16 cellular contexts compared by ENCODE assay signal in genomic region chr11:11500744-11501487, GRCh38.
DNase-seq lines count a peak whose midpoint lies in the region; ATAC-seq and TF ChIP-seq lines count a peak whose summit lies in the region.
"Had no signal": no experiment of that assay in that cellular context is flagged by ENCODE, and none has a peak within 500 bp of the region (broad histone marks: within the 10 kb centered on the region; RNA-seq: fewer than 3 reads in every experiment).

No MANE protein-coding gene starts in this region.

- peaks cover 1% of the 10 kb centered on the region; the same call in 1 of the 2 replicates for H3K27me3 Mint-ChIP-seq in H9 (ENCODE audit: low read depth)
- peaks cover 15% of the 10 kb centered on the region for H3K27me3 Mint-ChIP-seq in nephron (ENCODE audit: low read depth)

- H3K79me2 ChIP-seq in H9 (ENCODE audit: insufficient read depth, low read length) = no peaks in the 10 kb centered on the region

- H3K27ac ChIP-seq in H9 (ENCODE audit: insufficient read length, low read depth, low read length) (no peak overlapping the region), body of pancreas (peak overlapping the region in 3 of 4 donors; percentile 21 to 46 (median 26))
- H3K27ac ChIP-seq: A549, SJSA1 had no signal

- no peak for TF ChIP-seq CTCF in H9 (conservative IDR thresholded peaks at IDR 0.05)
- no peak for TF ChIP-seq CTCF in body of pancreas (IDR thresholded peaks at IDR 0.05)
- TF ChIP-seq CTCF in nephron (IDR thresholded peaks at IDR 0.05; ENCODE audit: unreplicated experiment in 3 of 3) = no peak

- H3K18ac ChIP-seq in H9 (ENCODE audit: insufficient read length, low read depth, low read length) = no peak overlapping the region

- H3K36me3 ChIP-seq in body of pancreas (replicated peaks in 1 of 2; ENCODE audit: insufficient read depth in 1 of 2, low read depth in 2 of 2) = no peaks in the 10 kb centered on the region
- H3K36me3 ChIP-seq: SJSA1 had no signal

- intact Hi-C loops in body of pancreas (cut with DNase I) = no loop called here

- no peaks in the 10 kb centered on the region for H3K9me3 ChIP-seq in H9 (ENCODE audit: control insufficient read depth, low read depth, low read length)
- no peaks in the 10 kb centered on the region for H3K9me3 ChIP-seq in body of pancreas
- H3K9me3 ChIP-seq: A549, SJSA1 had no signal

- H2BK120ac ChIP-seq in H9 (ENCODE audit: low read depth, low read length, poor library complexity, severe bottlenecking) = no peak overlapping the region

- no peak overlapping the region for H3K4me3 ChIP-seq in body of pancreas
- H3K4me3 ChIP-seq: A549, SJSA1 had no signal

- H3T11ph ChIP-seq in H9 (ENCODE audit: low read length) = no peak overlapping the region

- H3K4me3 Mint-ChIP-seq in H9 = no peak overlapping the region
- H3K4me3 Mint-ChIP-seq in nephron = no peak overlapping the region

- no peak overlapping the region for H3K4me2 ChIP-seq in H9 (ENCODE audit: insufficient read depth, insufficient read length, low read length)
- H3K4me2 ChIP-seq: A549 had no signal

- H3K23me2 ChIP-seq in H9 (ENCODE audit: insufficient read length, low read depth, low read length, poor library complexity, severe bottlenecking) = no peaks in the 10 kb centered on the region

- no peak overlapping the region for H2BK5ac ChIP-seq in H9 (ENCODE audit: insufficient read length, low read length)

- peaks cover 2% of the 10 kb centered on the region; the same call in 1 of the 2 replicates for H3K4me1 ChIP-seq in H9 (ENCODE audit: insufficient read depth, low read length)
- peaks cover 26% of the 10 kb centered on the region for H3K4me1 ChIP-seq in body of pancreas
- H3K4me1 ChIP-seq: SJSA1 had no signal

- H3K56ac ChIP-seq in H9 (ENCODE audit: insufficient read length, low read depth, low read length) = no peak overlapping the region

- H2BK20ac ChIP-seq in H9 (ENCODE audit: low read depth, low read length, poor library complexity, severe bottlenecking) = no peak overlapping the region

- H4K5ac ChIP-seq in H9 (ENCODE audit: insufficient read length, low read depth, low read length) = no peak overlapping the region

- no peak overlapping the region for H3K23ac ChIP-seq in H9 (ENCODE audit: insufficient read length, low read depth, low read length)

- no peak overlapping the region for H3K14ac ChIP-seq in H9 (ENCODE audit: insufficient read depth, low read length)

- H4K91ac ChIP-seq in H9 (ENCODE audit: insufficient read length, low read depth, low read length) = no peak overlapping the region

- ATAC-seq in body of pancreas (peak; percentile 34), HG03175 (IDR thresholded peaks at IDR 0.05; ENCODE audit: unreplicated experiment) (no peak), HG02571 (IDR thresholded peaks at IDR 0.05; ENCODE audit: unreplicated experiment) (no peak)
- ATAC-seq: HCT116, PC-3 had no signal

- no peak overlapping the region for H3K9ac ChIP-seq in H9 (ENCODE audit: extremely low read depth, insufficient read length, low read length)

- no peak overlapping the region for H3K4ac ChIP-seq in H9 (ENCODE audit: low read depth, low read length)

- DNase-seq in COLO668 (lab: John Stamatoyannopoulos, UW; ENCODE audit: unreplicated experiment) (peak; percentile 62), H9 (peak; percentile 60), body of pancreas (no peak), cortex of kidney (lab: John Stamatoyannopoulos, UW) (no peak), NOMO-1 treated with DMSO at 0.1 percent for 48 hours (lab: John Stamatoyannopoulos, UW; ENCODE audit: unreplicated experiment) (no peak)
- DNase-seq: DMS 273 treated with DMSO at 0.1 percent for 48 hours, KBM-7, NCI-H1694, NCI-H345, PC-3 had no signal

- H3K27ac Mint-ChIP-seq in H9 = no peak overlapping the region
- peak overlapping the region; percentile 64 to 89 (median 70) for H3K27ac Mint-ChIP-seq in nephron

- H3K9me3 Mint-ChIP-seq in H9 (no peaks in the 10 kb centered on the region), nephron (no peaks in the 10 kb centered on the region)

- H2AFZ ChIP-seq in H9 (ENCODE audit: low read length) = no peak overlapping the region

- H3K27me3 ChIP-seq in H9 (ENCODE audit: insufficient read depth, low read length) = no peaks in the 10 kb centered on the region
- H3K27me3 ChIP-seq in body of pancreas = no peaks in the 10 kb centered on the region
- H3K27me3 ChIP-seq: SJSA1 had no signal

- TF ChIP-seq POLR2A in body of pancreas (IDR thresholded peaks at IDR 0.05) = no peak

- H3K36me3 Mint-ChIP-seq in H9 (ENCODE audit: insufficient read depth in 1 of 3, low read depth in 3 of 3) = no peaks in the 10 kb centered on the region
- H3K36me3 Mint-ChIP-seq in nephron (ENCODE audit: low read depth) = no peaks in the 10 kb centered on the region

- H3K79me1 ChIP-seq in H9 (ENCODE audit: insufficient read depth, low read depth, low read length, poor library complexity, severe bottlenecking) = no peaks in the 10 kb centered on the region

- H4K8ac ChIP-seq in H9 (replicated peaks; ENCODE audit: insufficient read length, low read depth, low read length) = no peak overlapping the region

- no peak overlapping the region for H2BK15ac ChIP-seq in H9 (ENCODE audit: low read depth, low read length)

- H2AK5ac ChIP-seq in H9 (ENCODE audit: insufficient read length, low read length) = no peak overlapping the region

- WGBS in H9 (ENCODE audit: extremely low coverage, insufficient read length, low lambda C conversion rate) = no CpG with 5 or more reads among the region's 9 CpGs
- 50 to 58% methylated on average over 9 of the region's 9 CpGs for WGBS in body of pancreas, 2 donors

- no peaks in the 10 kb centered on the region for H4K20me1 ChIP-seq in H9 (ENCODE audit: control insufficient read depth, insufficient read depth, insufficient read length)

- H3K4me1 Mint-ChIP-seq in H9 (peaks cover 20 to 22% of the 10 kb centered on the region in 2 experiments), nephron (peaks cover 22% of the 10 kb centered on the region)

- H2BK12ac ChIP-seq in H9 (ENCODE audit: insufficient read length, low read depth, low read length) = no peak overlapping the region

Comparison
In these comparisons a context has a peak if more than half of its experiments do, and no peak if none do; other contexts are left out.
1. DNase-seq: peak in COLO668 (single experiment) and H9 (single experiment); none in body of pancreas (0 of 4), cortex of kidney (single experiment) and NOMO-1 treated with DMSO at 0.1 percent for 48 hours (single experiment).
2. H3K27ac Mint-ChIP-seq: peak in nephron (3 of 3); none in H9 (0 of 3).